ENCODE assay signal across 28 cellular contexts in genomic region chr1:61560385-61560784, GRCh38.
"Had no signal": no experiment of that assay in that cellular context is flagged by ENCODE, and none has a peak within 500 bp of the region (broad histone marks: within the 10 kb centered on the region; RNA-seq: fewer than 3 reads in every experiment).

No MANE protein-coding gene starts in this region.

- H3K4me3 ChIP-seq: colonic mucosa, coronary artery, dorsolateral prefrontal cortex, esophagus muscularis mucosa, esophagus squamous epithelium, gastrocnemius medialis, gastroesophageal sphincter, heart left ventricle, heart right ventricle had no signal

- FAIRE-seq: colon, endometrium, endothelial cell of umbilical vein, frontal cortex had no signal

- H3K4me1 ChIP-seq: colonic mucosa, esophagus muscularis mucosa, esophagus squamous epithelium, foreskin keratinocyte, gastrocnemius medialis, gastroesophageal sphincter, heart left ventricle, heart right ventricle had no signal

- DNase-seq: colonic mucosa; cortex of kidney; dermis blood vessel endothelial cell; dorsolateral prefrontal cortex; effector CD4-positive, alpha-beta T cell; effector CD8-positive, alpha-beta T cell; effector memory CD4-positive, alpha-beta T cell; effector memory CD8-positive, alpha-beta T cell; endodermal cell; erythroblast; esophagus squamous epithelium; foreskin fibroblast; foreskin keratinocyte; foreskin melanocyte; gastrocnemius medialis; glutamatergic neuron; head of caudate nucleus; heart left ventricle; heart right ventricle had no signal

- ATAC-seq: effector memory CD8-positive, alpha-beta T cell; esophagus mucosa; foreskin keratinocyte; gastrocnemius medialis; gastroesophageal sphincter; heart left ventricle; heart right ventricle had no signal

- H3K36me3 ChIP-seq: colonic mucosa, esophagus muscularis mucosa, esophagus squamous epithelium, gastrocnemius medialis, gastroesophageal sphincter, heart left ventricle, heart right ventricle had no signal

- H3K27me3 ChIP-seq: colonic mucosa, esophagus muscularis mucosa, esophagus squamous epithelium, foreskin keratinocyte, gastrocnemius medialis, gastroesophageal sphincter, heart left ventricle, heart right ventricle had no signal

- H3K9me3 ChIP-seq: colonic mucosa, gastrocnemius medialis had no signal

- H3K27ac ChIP-seq: colonic mucosa, coronary artery, dorsolateral prefrontal cortex, epithelial cell of prostate, esophagus muscularis mucosa, esophagus squamous epithelium, foreskin keratinocyte, gastrocnemius medialis, gastroesophageal sphincter, heart left ventricle, heart right ventricle had no signal
